ENCODE assay signal across 1 cellular context in the genomic region with DNA sequence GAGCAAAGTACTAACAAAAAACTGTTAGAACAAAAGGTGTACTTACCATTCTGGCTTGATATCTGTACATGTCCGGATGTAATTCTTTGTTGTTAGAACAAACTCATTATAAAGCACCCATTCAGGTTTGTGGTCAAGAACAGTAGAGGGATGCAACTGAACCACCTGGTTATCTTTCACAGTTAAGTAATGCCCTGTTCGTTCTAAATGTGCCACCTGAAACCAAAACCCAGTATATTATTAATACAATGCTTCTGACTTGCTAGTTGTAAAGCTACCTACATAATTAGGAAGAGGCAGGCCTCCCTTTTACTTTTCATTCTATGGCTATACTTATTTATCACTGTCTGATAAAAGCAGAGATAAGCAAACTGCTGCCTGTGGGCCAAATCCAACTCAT.
TF ChIP-seq lines count a peak whose summit lies in the region.

No MANE protein-coding gene starts in this region.

TF ChIP-seq in WTC11, 78 proteins besides CTCF, POLR2A, EP300 and RAD21 (continued from another document):
- no peak for TF ChIP-seq AFF4 (CRISPR knock-in tag; IDR thresholded peaks at IDR 0.05; ENCODE audit: borderline replicate concordance)
- no peak for TF ChIP-seq ZNF121 (CRISPR knock-in tag; IDR thresholded peaks at IDR 0.05)
- TF ChIP-seq NFATC4 (CRISPR knock-in tag; IDR thresholded peaks at IDR 0.05), result no peak
- TF ChIP-seq SMAD4 (CRISPR knock-in tag; IDR thresholded peaks at IDR 0.05), result no peak
- TF ChIP-seq ERG (CRISPR knock-in tag; IDR thresholded peaks at IDR 0.05), result no peak
- TF ChIP-seq ATF3 (CRISPR knock-in tag; conservative IDR thresholded peaks at IDR 0.05), result no peak
- no peak for TF ChIP-seq IRF1 (CRISPR knock-in tag; IDR thresholded peaks at IDR 0.05)
- TF ChIP-seq FOXJ3 (CRISPR knock-in tag; IDR thresholded peaks at IDR 0.05; ENCODE audit: borderline replicate concordance), result no peak
- TF ChIP-seq ZNF671 (CRISPR knock-in tag; IDR thresholded peaks at IDR 0.05), result no peak
- no peak for TF ChIP-seq PREB (CRISPR knock-in tag; IDR thresholded peaks at IDR 0.05; ENCODE audit: borderline replicate concordance)
- TF ChIP-seq ATF2 (CRISPR knock-in tag; IDR thresholded peaks at IDR 0.05; ENCODE audit: borderline replicate concordance, low read depth), result no peak
- TF ChIP-seq ZNF138 (CRISPR knock-in tag; conservative IDR thresholded peaks at IDR 0.05), result no peak
